Comparison of ENCODE assay signal across 2 cellular contexts in the genomic region with DNA sequence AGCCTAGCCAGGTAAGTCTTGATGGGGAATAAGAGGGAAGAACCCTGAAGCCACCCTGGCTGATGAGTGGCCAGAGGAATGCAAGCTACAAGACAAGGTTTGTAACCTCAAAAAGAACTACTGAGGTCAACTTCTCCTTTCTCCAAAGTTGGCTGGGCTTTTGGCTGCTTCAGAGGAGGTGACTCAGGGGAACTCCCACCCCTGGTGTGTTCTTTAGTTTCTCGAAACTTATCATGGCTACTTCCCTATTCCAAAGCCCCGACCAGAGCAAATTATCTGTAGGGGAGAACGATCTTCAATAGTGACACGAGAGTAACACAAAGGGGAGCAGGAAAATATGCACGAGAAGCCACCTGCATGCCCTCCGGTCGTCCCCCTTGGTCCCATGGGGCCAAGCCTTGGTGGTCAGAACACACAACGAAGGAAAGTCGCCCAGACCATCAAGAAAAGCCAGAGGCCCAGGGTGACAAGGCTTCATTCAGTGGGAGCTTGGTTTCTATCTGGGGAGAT.
TF ChIP-seq lines count a peak whose summit lies in the region.

No MANE protein-coding gene starts in this region.

TF ChIP-seq in IMR-90, 13 proteins besides CTCF, POLR2A, EP300 and RAD21 (continued from another document):
- TF ChIP-seq, protein P1, sequence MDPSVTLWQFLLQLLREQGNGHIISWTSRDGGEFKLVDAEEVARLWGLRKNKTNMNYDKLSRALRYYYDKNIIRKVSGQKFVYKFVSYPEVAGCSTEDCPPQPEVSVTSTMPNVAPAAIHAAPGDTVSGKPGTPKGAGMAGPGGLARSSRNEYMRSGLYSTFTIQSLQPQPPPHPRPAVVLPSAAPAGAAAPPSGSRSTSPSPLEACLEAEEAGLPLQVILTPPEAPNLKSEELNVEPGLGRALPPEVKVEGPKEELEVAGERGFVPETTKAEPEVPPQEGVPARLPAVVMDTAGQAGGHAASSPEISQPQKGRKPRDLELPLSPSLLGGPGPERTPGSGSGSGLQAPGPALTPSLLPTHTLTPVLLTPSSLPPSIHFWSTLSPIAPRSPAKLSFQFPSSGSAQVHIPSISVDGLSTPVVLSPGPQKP (IDR thresholded peaks at IDR 0.05; ENCODE audit: borderline replicate concordance, low read depth, low read length): no peak
- no peak for TF ChIP-seq NFE2L2 (IDR thresholded peaks at IDR 0.05; ENCODE audit: low read depth, low read length)
- TF ChIP-seq RCOR1 (IDR thresholded peaks at IDR 0.05; ENCODE audit: insufficient replicate concordance, low read length): no peak
- TF ChIP-seq MAZ (IDR thresholded peaks at IDR 0.05; ENCODE audit: borderline replicate concordance, low read depth, low read length): no peak
- TF ChIP-seq RFX5 (IDR thresholded peaks at IDR 0.05; ENCODE audit: low read depth, low read length): no peak
- TF ChIP-seq FOS (IDR thresholded peaks at IDR 0.05; ENCODE audit: low read depth, low read length): no peak
- TF ChIP-seq, protein P2, sequence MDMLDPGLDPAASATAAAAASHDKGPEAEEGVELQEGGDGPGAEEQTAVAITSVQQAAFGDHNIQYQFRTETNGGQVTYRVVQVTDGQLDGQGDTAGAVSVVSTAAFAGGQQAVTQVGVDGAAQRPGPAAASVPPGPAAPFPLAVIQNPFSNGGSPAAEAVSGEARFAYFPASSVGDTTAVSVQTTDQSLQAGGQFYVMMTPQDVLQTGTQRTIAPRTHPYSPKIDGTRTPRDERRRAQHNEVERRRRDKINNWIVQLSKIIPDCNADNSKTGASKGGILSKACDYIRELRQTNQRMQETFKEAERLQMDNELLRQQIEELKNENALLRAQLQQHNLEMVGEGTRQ (IDR thresholded peaks at IDR 0.05; ENCODE audit: low read depth, low read length): no peak
- no peak for TF ChIP-seq CEBPB (IDR thresholded peaks at IDR 0.05; ENCODE audit: low read depth, low read length)
- TF ChIP-seq MXI1 (IDR thresholded peaks at IDR 0.05; ENCODE audit: borderline replicate concordance, low read depth, low read length): no peak
- TF ChIP-seq CHD1 (IDR thresholded peaks at IDR 0.05; ENCODE audit: low read depth, low read length): no peak

TF ChIP-seq in HEK293T, 16 proteins besides CTCF, POLR2A, EP300 and RAD21 (continued from another document):
- TF ChIP-seq HDGF (IDR thresholded peaks at IDR 0.05; ENCODE audit: borderline replicate concordance) (no peak), SP1 (IDR thresholded peaks at IDR 0.05) (no peak), L3MBTL2 (conservative IDR thresholded peaks at IDR 0.05) (no peak), LEF1 (IDR thresholded peaks at IDR 0.05; ENCODE audit: borderline replicate concordance) (no peak), TARDBP (IDR thresholded peaks at IDR 0.05) (no peak), FOXA1 (IDR thresholded peaks at IDR 0.05) (no peak), NFRKB (IDR thresholded peaks at IDR 0.05) (no peak), FOXK2 (IDR thresholded peaks at IDR 0.05) (no peak), FOXM1 (IDR thresholded peaks at IDR 0.05; ENCODE audit: borderline replicate concordance) (no peak)
